ENCODE assay signal across 8 cellular contexts in genomic region chr12:95998611-95999300, GRCh38.
DNase-seq lines count a peak whose midpoint lies in the region; ATAC-seq, FAIRE-seq and TF ChIP-seq lines count a peak whose summit lies in the region.

No MANE protein-coding gene starts in this region.

- peak; percentile 83 for DNase-seq in MV-4-11 (lab: John Stamatoyannopoulos, UW)
- DNase-seq in astrocyte of the spinal cord (ENCODE audit: low read depth, low spot score) = peak; percentile 61
- peak; percentile 75 for DNase-seq in iPS-NIHi11 (ENCODE audit: low spot score)
- peak; percentile 5 to 27 for DNase-seq in stimulated activated CD4-positive, alpha-beta T cell treated with anti-CD3 and anti-CD28 coated beads, Interleukin-1b, Interleukin-23, amount 100 ng/mL, for 4 hours (ENCODE audit: low read depth in 2 of 2)

- peak; percentile 97 for ATAC-seq in HG02588 (IDR thresholded peaks at IDR 0.05; ENCODE audit: unreplicated experiment)
- peak; percentile 98 for ATAC-seq in SK-N-SH treated with all-trans-retinoic acid at 6 μM for 48 hours

- TF ChIP-seq CTCF in GM12874 (IDR thresholded peaks at IDR 0.05; ENCODE audit: insufficient read depth, low read depth, low read length) (peak; percentile 66), astrocyte of the spinal cord (IDR thresholded peaks at IDR 0.05; ENCODE audit: low read depth, low read length) (peak; percentile 71)

- FAIRE-seq in A204.1 (lab: Jason Lieb, UNC) = peak; percentile 85

- in situ Hi-C loops in astrocyte of the spinal cord (cut with HindIII; ENCODE audit: low sequenced_read_pairs) = no loop called here

- H3K4me3 ChIP-seq in astrocyte of the spinal cord (ENCODE audit: low read depth, low read length) = no peak overlapping the region

TF ChIP-seq in SK-N-SH treated with all-trans-retinoic acid at 6 μM for 48 hours, 23 proteins besides CTCF, POLR2A, EP300 and RAD21:
- TF ChIP-seq BACH2 (CRISPR knock-in tag; IDR thresholded peaks at IDR 0.05; ENCODE audit: borderline replicate concordance) (no peak), ZFP3 (CRISPR knock-in tag; IDR thresholded peaks at IDR 0.05) (no peak), ESRRG (CRISPR knock-in tag; IDR thresholded peaks at IDR 0.05) (no peak), ZC3H10 (CRISPR knock-in tag; IDR thresholded peaks at IDR 0.05) (no peak), TCF4 (CRISPR knock-in tag; IDR thresholded peaks at IDR 0.05; ENCODE audit: borderline replicate concordance) (no peak), ZNF70 (CRISPR knock-in tag; IDR thresholded peaks at IDR 0.05) (no peak), CREB5 (CRISPR knock-in tag; IDR thresholded peaks at IDR 0.05; ENCODE audit: low read depth) (no peak)
TF ChIP-seq in SK-N-SH treated with all-trans-retinoic acid at 6 μM for 48 hours: peak in this region for 0.

Comparison
In these comparisons a context has a peak if more than half of its experiments do, and no peak if none do; other contexts are left out.
1. DNase-seq: peak in every context shown above with its lines; median percentile 83 in MV-4-11; 75 in iPS-NIHi11; 61 in astrocyte of the spinal cord; 16 in stimulated activated CD4-positive, alpha-beta T cell treated with anti-CD3 and anti-CD28 coated beads, Interleukin-1b, Interleukin-23, amount 100 ng/mL, for 4 hours.